In the genomic region with DNA sequence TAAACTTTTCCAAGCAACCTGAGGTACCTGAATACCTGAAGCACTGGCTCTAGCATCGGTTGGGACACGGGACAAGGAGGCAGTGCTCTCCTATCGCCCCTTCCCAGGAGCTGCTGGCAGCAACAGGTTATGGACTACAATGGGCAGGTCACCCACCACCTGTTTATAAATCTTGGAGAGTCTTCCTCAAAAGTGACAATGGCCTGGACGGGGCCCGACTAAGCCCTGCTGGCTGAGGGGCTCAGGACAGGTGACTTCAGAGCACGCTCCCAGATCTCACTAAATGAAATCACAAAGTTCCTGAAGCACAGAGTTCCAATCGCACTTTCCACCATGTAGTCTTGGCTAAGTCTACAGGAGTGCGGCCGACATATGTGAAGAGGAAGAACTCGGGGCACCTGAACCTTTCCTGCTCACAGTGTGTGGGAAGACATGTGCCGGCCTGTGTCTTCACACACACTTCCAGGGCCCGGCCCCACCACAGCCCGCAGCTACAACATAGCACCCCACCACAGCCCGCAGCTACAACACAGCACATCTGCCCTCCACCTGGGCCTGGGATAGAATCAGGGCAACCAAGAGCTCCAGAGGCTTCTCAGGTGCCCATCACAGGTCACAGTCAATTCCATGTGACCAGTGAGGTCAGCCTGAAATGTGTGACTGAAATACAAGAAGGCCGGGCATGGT, we compare ENCODE assay signal across 17 cellular contexts.
"Had no signal": no experiment of that assay in that cellular context is flagged by ENCODE, and none has a peak within 500 bp of the region (broad histone marks: within the 10 kb centered on the region; RNA-seq: fewer than 3 reads in every experiment).

No MANE protein-coding gene starts in this region.

- H3K4me1 ChIP-seq: colonic mucosa had no signal

- H3K27ac Mint-ChIP-seq: activated CD4-positive, alpha-beta memory T cell treated with anti-CD3 and anti-CD28 coated beads for 36 hours; activated T-helper 1 cell treated with anti-CD3 and anti-CD28 coated beads, Interleukin-12 subunit alpha, Interleukin-12 subunit beta, Interleukin-2, Interleukin-4 antibody, amounts not matched to agents 30 ng/mL and 10 ng/mL and 1 ng/mL, durations not matched to agents 14 hours and 24 hours and 36 hours; memory B cell; nephron had no signal

- H3K4me3 Mint-ChIP-seq: activated CD4-positive, alpha-beta memory T cell treated with anti-CD3 and anti-CD28 coated beads for 36 hours; activated T-helper 1 cell treated with anti-CD3 and anti-CD28 coated beads, Interleukin-12 subunit alpha, Interleukin-12 subunit beta, Interleukin-2, Interleukin-4 antibody, amounts not matched to agents 30 ng/mL and 10 ng/mL and 1 ng/mL, durations not matched to agents 14 hours and 24 hours and 36 hours; memory B cell; nephron had no signal

- H3K27me3 Mint-ChIP-seq: activated CD4-positive, alpha-beta memory T cell treated with anti-CD3 and anti-CD28 coated beads for 36 hours; memory B cell had no signal

- H3K9me3 ChIP-seq: colonic mucosa, gastroesophageal sphincter had no signal

- H3K27me3 ChIP-seq: cardiac muscle cell, colonic mucosa, gastroesophageal sphincter, hepatocyte, tibial nerve had no signal

- H2AFZ ChIP-seq: hepatocyte, parathyroid adenoma had no signal

- DNase-seq: activated CD4-positive, alpha-beta memory T cell treated with anti-CD3 and anti-CD28 coated beads for 36 hours; activated naive CD4-positive, alpha-beta T cell; colonic mucosa; effector CD4-positive, alpha-beta T cell; kidney; left ventricle myocardium inferior; retina; T-helper 9 cell had no signal

- H3K9ac ChIP-seq: parathyroid adenoma had no signal

- H3K36me3 ChIP-seq: cardiac muscle cell, colonic mucosa, gastroesophageal sphincter had no signal

- H3K4me2 ChIP-seq: hepatocyte had no signal

- H3K4me3 ChIP-seq: cardiac muscle cell, colonic mucosa, gastroesophageal sphincter, hepatocyte, left ventricle myocardium inferior, skin epidermis, tibial nerve had no signal

- ATAC-seq: gastroesophageal sphincter had no signal

- H3K27ac ChIP-seq: cardiac muscle cell, colonic mucosa, gastroesophageal sphincter, hepatocyte, parathyroid adenoma, skin epidermis had no signal
